8 cellular contexts compared by ENCODE assay signal in genomic region chr19:45506246-45506990, GRCh38. TPM values are rescaled to one million over a fixed set of nuclear protein-coding genes. Genes with fewer than 3 reads are reported as not detected.
DNase-seq lines count a peak whose midpoint lies in the region; ATAC-seq and TF ChIP-seq lines count a peak whose summit lies in the region.

No MANE protein-coding gene starts in this region.

- H3K4me1 Mint-ChIP-seq in HFFc6 (ENCODE audit: low read depth) = peaks cover 36% of the 10 kb centered on the region
- peaks cover 42% of the 10 kb centered on the region for H3K4me1 Mint-ChIP-seq in activated naive CD4-positive, alpha-beta T cell treated with anti-CD3 and anti-CD28 coated beads, Interleukin-2, amount 10 ng/mL, durations not matched to agents 7 days and 5 days

- H3K4me3 ChIP-seq in osteoblast (ENCODE audit: insufficient read depth, low read length) = peak overlapping the region; percentile 90
- peak overlapping the region; percentile 95 for H3K4me3 ChIP-seq in thoracic aorta

- POLR2A ChIA-PET in GM10248 (lab: Yijun Ruan, JAX) = interaction anchor here (1.2 kb wide), 1 partner anchor 38 kb away, joined by 3 read pairs; no protein-coding TSS in a partner anchor

- H3K27me3 ChIP-seq in osteoblast (ENCODE audit: insufficient read depth, low read length) (peaks cover 4% of the 10 kb centered on the region), thoracic aorta (replicated peaks; ENCODE audit: insufficient read depth) (no peaks in the 10 kb centered on the region)

- H3K27ac Mint-ChIP-seq in HFFc6 = peak overlapping the region; percentile 89
- peak overlapping the region; percentile 97 for H3K27ac Mint-ChIP-seq in activated naive CD4-positive, alpha-beta T cell treated with anti-CD3 and anti-CD28 coated beads, Interleukin-2, amount 10 ng/mL, durations not matched to agents 7 days and 5 days

- H3K4me3 Mint-ChIP-seq in HFFc6 = peak overlapping the region; percentile 95
- peak overlapping the region; percentile 89 for H3K4me3 Mint-ChIP-seq in activated naive CD4-positive, alpha-beta T cell treated with anti-CD3 and anti-CD28 coated beads, Interleukin-2, amount 10 ng/mL, durations not matched to agents 7 days and 5 days

- H3K36me3 Mint-ChIP-seq in HFFc6 (ENCODE audit: low read depth) = peaks cover 17% of the 10 kb centered on the region
- H3K36me3 Mint-ChIP-seq in activated naive CD4-positive, alpha-beta T cell treated with anti-CD3 and anti-CD28 coated beads, Interleukin-2, amount 10 ng/mL, durations not matched to agents 7 days and 5 days = peaks cover 14% of the 10 kb centered on the region

- ATAC-seq in thoracic aorta (ENCODE audit: insufficient number of reproducible peaks, low FRiP score, low read depth) = peak; percentile 42

- peak; percentile 81 for TF ChIP-seq CTCF in GM10248 (IDR thresholded peaks at IDR 0.05; ENCODE audit: control extremely low read depth, extremely low read depth, low read depth, missing control alignments)
- peak; percentile 76 for TF ChIP-seq CTCF in HFFc6 (IDR thresholded peaks at IDR 0.05)
- TF ChIP-seq CTCF in osteoblast (IDR thresholded peaks at IDR 0.05; ENCODE audit: extremely low read depth, low read depth, low read length) = peak; percentile 44
- TF ChIP-seq CTCF in thoracic aorta (IDR thresholded peaks at IDR 0.05) = peak; percentile 13

- H3K4me1 ChIP-seq in osteoblast (ENCODE audit: insufficient read depth, low read length) (peaks cover 20% of the 10 kb centered on the region), thoracic aorta (ENCODE audit: control insufficient read depth in 1 of 2, low read depth in 2 of 2) (peaks cover 0 to 28% of the 10 kb centered on the region in 2 donors)

- H3K36me3 ChIP-seq in osteoblast (ENCODE audit: insufficient read depth, low read length) (peaks cover 6% of the 10 kb centered on the region), thoracic aorta (no peaks in the 10 kb centered on the region)

- no peaks in the 10 kb centered on the region; the same call in 1 of the 2 replicates for H3K27me3 Mint-ChIP-seq in HFFc6 (ENCODE audit: insufficient read depth)
- no peaks in the 10 kb centered on the region for H3K27me3 Mint-ChIP-seq in activated naive CD4-positive, alpha-beta T cell treated with anti-CD3 and anti-CD28 coated beads, Interleukin-2, amount 10 ng/mL, durations not matched to agents 7 days and 5 days

- H3K27ac ChIP-seq in osteoblast (ENCODE audit: low read depth, low read length) (peak overlapping the region; percentile 80), thoracic aorta (peak overlapping the region; percentile 96 to 99)

- H2AFZ ChIP-seq in osteoblast (ENCODE audit: low read length) = peak overlapping the region; percentile 91

- no peaks in the 10 kb centered on the region for H3K9me3 Mint-ChIP-seq in HFFc6
- H3K9me3 Mint-ChIP-seq in activated naive CD4-positive, alpha-beta T cell treated with anti-CD3 and anti-CD28 coated beads, Interleukin-2, amount 10 ng/mL, durations not matched to agents 7 days and 5 days = no peaks in the 10 kb centered on the region

- H3K79me2 ChIP-seq in osteoblast (ENCODE audit: insufficient read depth, low read length) = peaks cover 39% of the 10 kb centered on the region

- H4K20me1 ChIP-seq in osteoblast (ENCODE audit: insufficient read depth, low read length) = peaks cover 18% of the 10 kb centered on the region

- H3K9me3 ChIP-seq in osteoblast (ENCODE audit: low read depth, low read length) (no peaks in the 10 kb centered on the region), thoracic aorta (no peaks in the 10 kb centered on the region)

- CTCF ChIA-PET in GM10248 (lab: Yijun Ruan, JAX) = interaction anchor here (0.6 to 3.5 kb wide), 5 partner anchors 10 to 133 kb away, joined by 4 to 26 read pairs (median 4); partner anchors contain the start of gene EML2
- CTCF ChIA-PET in activated naive CD4-positive, alpha-beta T cell treated with anti-CD3 and anti-CD28 coated beads, Interleukin-2, amount 10 ng/mL, durations not matched to agents 7 days and 5 days (lab: Charles Lee) = interaction anchor here (0.7 to 2.0 kb wide), 3 partner anchors 12 to 186 kb away, joined by 3 to 9 read pairs (median 5); partner anchors contain the start of gene QPCTL

- H3K4me2 ChIP-seq in osteoblast (ENCODE audit: insufficient read depth, low read length) = peak overlapping the region; percentile 100

- DNase-seq in GM10248 (ENCODE audit: extremely low spot score) (peak; percentile 93), HFFc6 (peak; percentile 84), MV-4-11 (lab: John Stamatoyannopoulos, UW) (peak; percentile 89), SK-N-DZ (ENCODE audit: low spot score) (peak; percentile 85), glomerular visceral epithelial cell (ENCODE audit: extremely low spot score) (peak; percentile 95), osteoblast (ENCODE audit: insufficient read length, low spot score, missing footprints) (peak; percentile 98), thoracic aorta (ENCODE audit: low spot score) (peak; percentile 65)
- peak; percentile 98 for DNase-seq in activated naive CD4-positive, alpha-beta T cell treated with anti-CD3 and anti-CD28 coated beads, Interleukin-2, amount 10 ng/mL, durations not matched to agents 7 days and 5 days

RNA-seq across cellular contexts. Expression of gene VASP, which starts 0.9 kb away (rescaled TPM):
- 100 to 1,000 TPM; 179 to 199 (median 185) TPM for total RNA-seq in HFFc6 (2021; fragmentation: NEBNext Ultra II Directional; extraction: Animal tissue kit (Norgen Biotek cat#: 25700))
- 20.3 and 20.6 TPM in 2 replicates for polyA plus RNA-seq in SK-N-DZ (2014; cell fraction: cytosol; rRNA removed)
- polyA plus RNA-seq in SK-N-DZ (2014; cell fraction: nucleus; rRNA removed) = 12.5 and 15.2 TPM in 2 replicates
- total RNA-seq in osteoblast (50.1 and 71.3 TPM in 2 replicates), thoracic aorta (100 to 1,000 TPM; 208 to 287 TPM)

RNA-seq across cellular contexts. Expression of gene PPM1N, which starts 8.2 kb away (rescaled TPM):
- 1 to 10 TPM in 4 of 6 experiments, under 1 TPM in 2; 0.80 to 1.3 (median 1.1) TPM for total RNA-seq in HFFc6 (2021; fragmentation: NEBNext Ultra II Directional; extraction: Animal tissue kit (Norgen Biotek cat#: 25700))
- 7.6 and 9.1 TPM in 2 replicates for polyA plus RNA-seq in SK-N-DZ (2014; cell fraction: cytosol; rRNA removed)
- polyA plus RNA-seq in SK-N-DZ (2014; cell fraction: nucleus; rRNA removed) = 13.0 and 15.0 TPM in 2 replicates
- total RNA-seq in osteoblast = 0.29 and 0.36 TPM in 2 replicates
- 1 to 10 TPM; 3.5 to 6.6 TPM for total RNA-seq in thoracic aorta

RNA-seq across cellular contexts. Expression of gene RTN2, which starts 9.6 kb away (rescaled TPM):
- 10 to 100 TPM; 10.3 to 21.3 (median 13.8) TPM for total RNA-seq in HFFc6 (2021; fragmentation: NEBNext Ultra II Directional; extraction: Animal tissue kit (Norgen Biotek cat#: 25700))
- polyA plus RNA-seq in SK-N-DZ (2014; cell fraction: cytosol; rRNA removed) = 35.2 and 50.4 TPM in 2 replicates
- polyA plus RNA-seq in SK-N-DZ (2014; cell fraction: nucleus; rRNA removed) = 33.0 and 40.4 TPM in 2 replicates
- total RNA-seq in osteoblast (6.2 TPM in 2 replicates), thoracic aorta (10 to 100 TPM; 16.0 to 22.6 TPM)

RNA-seq across cellular contexts. Expression of gene FOSB, which starts 38.6 kb away (rescaled TPM):
- 10 to 100 TPM; 35.0 to 71.5 (median 62.9) TPM for total RNA-seq in HFFc6 (2021; fragmentation: NEBNext Ultra II Directional; extraction: Animal tissue kit (Norgen Biotek cat#: 25700))
- not detected in 2 replicates for polyA plus RNA-seq in SK-N-DZ (2014; cell fraction: cytosol; rRNA removed)
- not detected in 2 replicates for polyA plus RNA-seq in SK-N-DZ (2014; cell fraction: nucleus; rRNA removed)
- 3.3 and 3.8 TPM in 2 replicates for total RNA-seq in osteoblast
- total RNA-seq in thoracic aorta = 100 to 1,000 TPM; 126 to 587 TPM

Comparison
In these comparisons a context has a peak if more than half of its experiments do, and no peak if none do; other contexts are left out.
1. Peak in every context shown above with its lines: DNase-seq, ATAC-seq, H3K4me3 ChIP-seq and H3K27ac ChIP-seq.
2. CTCF ChIP-seq: peak in every context shown above with its lines; median percentile 81 in GM10248; 76 in HFFc6; 44 in osteoblast; 13 in thoracic aorta.